ENCODE assay signal across 17 cellular contexts in genomic region chr11:93477684-93478234, GRCh38.
DNase-seq lines count a peak whose midpoint lies in the region; ATAC-seq, FAIRE-seq and TF ChIP-seq lines count a peak whose summit lies in the region.
"Had no signal": no experiment of that assay in that cellular context is flagged by ENCODE, and none has a peak within 500 bp of the region (broad histone marks: within the 10 kb centered on the region; RNA-seq: fewer than 3 reads in every experiment).

No MANE protein-coding gene starts in this region.

- 0 out of 2 replicates have a peak overlapping the region, but pooled peaks have one; percentile 13 for H3K9ac ChIP-seq in HUES48 (ENCODE audit: low read depth, low read length)

- CTCF ChIA-PET in CD8-positive, alpha-beta T cell (lab: Charles Lee) = no interaction called here

- no peak for ATAC-seq in CD8-positive, alpha-beta T cell
- ATAC-seq in HG03378 (IDR thresholded peaks at IDR 0.05; ENCODE audit: unreplicated experiment) = no peak
- ATAC-seq: HCT116 had no signal

- H3K4me1 ChIP-seq in HUES48 (ENCODE audit: control insufficient read depth, insufficient read depth, low read length) = peaks cover 21% of the 10 kb centered on the region
- no peaks in the 10 kb centered on the region for H3K4me1 ChIP-seq in CD8-positive, alpha-beta T cell (ENCODE audit: insufficient read depth, low read length)
- H3K4me1 ChIP-seq: testis had no signal

- peak overlapping the region; percentile 29; the same call in 1 of the 2 replicates for H3K4me3 ChIP-seq in HUES48 (ENCODE audit: low read depth, low read length)
- H3K4me3 ChIP-seq in astrocyte of the cerebellum (ENCODE audit: low read depth, low read length) = no peak overlapping the region
- H3K4me3 ChIP-seq in CD8-positive, alpha-beta T cell (ENCODE audit: low read depth, low read length) = no peak overlapping the region
- H3K4me3 ChIP-seq: testis had no signal

- intact Hi-C loops in CD8-positive, alpha-beta T cell (cut with DNase I, micrococcal nuclease) = no loop called here

- H3K27me3 ChIP-seq in HUES48 (ENCODE audit: control insufficient read depth, insufficient read depth, low read length) = no peaks in the 10 kb centered on the region
- no peaks in the 10 kb centered on the region for H3K27me3 ChIP-seq in CD8-positive, alpha-beta T cell (ENCODE audit: insufficient read depth, low read length)
- H3K27me3 ChIP-seq: testis had no signal

- in situ Hi-C loops in astrocyte of the cerebellum (cut with HindIII; ENCODE audit: low sequenced_read_pairs) = no loop called here

- FAIRE-seq in D721Med (lab: Jason Lieb, UNC) = peak; percentile 11

- peaks cover 3% of the 10 kb centered on the region; the same call in 1 of the 2 replicates for H3K36me3 ChIP-seq in HUES48 (ENCODE audit: control insufficient read depth, insufficient read depth, low read length)
- no peaks in the 10 kb centered on the region for H3K36me3 ChIP-seq in CD8-positive, alpha-beta T cell (ENCODE audit: insufficient read depth, low read length)

- H3K4me1 Mint-ChIP-seq in CD8-positive, alpha-beta T cell (ENCODE audit: low read depth) = no peaks in the 10 kb centered on the region
- H3K4me1 Mint-ChIP-seq: activated naive CD4-positive, alpha-beta T cell treated with anti-CD3 and anti-CD28 coated beads, Interleukin-2, amount 10 ng/mL, durations not matched to agents 7 days and 5 days had no signal

- H3K9me3 ChIP-seq in HUES48 (ENCODE audit: control insufficient read depth, insufficient read depth, low read length) = no peaks in the 10 kb centered on the region
- no peaks in the 10 kb centered on the region for H3K9me3 ChIP-seq in CD8-positive, alpha-beta T cell (ENCODE audit: low read length)
- H3K9me3 ChIP-seq: testis had no signal

- no peaks in the 10 kb centered on the region for H3K36me3 Mint-ChIP-seq in CD8-positive, alpha-beta T cell

- H3K27ac ChIP-seq in HUES48 (ENCODE audit: low read depth, low read length) = peak overlapping the region; percentile 84
- H3K27ac ChIP-seq in CD8-positive, alpha-beta T cell (ENCODE audit: low read depth, low read length) = no peak overlapping the region
- H3K27ac ChIP-seq: HL-60, testis had no signal

- H3K27ac Mint-ChIP-seq in CD8-positive, alpha-beta T cell = no peak overlapping the region
- H3K27ac Mint-ChIP-seq: activated naive CD4-positive, alpha-beta T cell treated with anti-CD3 and anti-CD28 coated beads, Interleukin-2, amount 10 ng/mL, durations not matched to agents 7 days and 5 days had no signal

- POLR2A ChIA-PET in CD8-positive, alpha-beta T cell (lab: Charles Lee) = no interaction called here

- TF ChIP-seq CTCF in D721Med (IDR thresholded peaks at IDR 0.05; ENCODE audit: insufficient read depth, missing control alignments) = no peak
- TF ChIP-seq CTCF in astrocyte of the cerebellum (IDR thresholded peaks at IDR 0.05; ENCODE audit: low read depth, low read length, missing control alignments) = no peak
- no peak for TF ChIP-seq CTCF in CD8-positive, alpha-beta T cell (IDR thresholded peaks at IDR 0.05)

- no peak overlapping the region for H3K4me3 Mint-ChIP-seq in CD8-positive, alpha-beta T cell
- H3K4me3 Mint-ChIP-seq: activated naive CD4-positive, alpha-beta T cell treated with anti-CD3 and anti-CD28 coated beads, Interleukin-2, amount 10 ng/mL, durations not matched to agents 7 days and 5 days had no signal

- H3K27me3 Mint-ChIP-seq in CD8-positive, alpha-beta T cell (ENCODE audit: low read depth) = no peaks in the 10 kb centered on the region
- H3K27me3 Mint-ChIP-seq: activated naive CD4-positive, alpha-beta T cell treated with anti-CD3 and anti-CD28 coated beads, Interleukin-2, amount 10 ng/mL, durations not matched to agents 7 days and 5 days had no signal

- DNase-seq in D721Med (ENCODE audit: insufficient read length, low spot score) (peak; percentile 74), astrocyte of the cerebellum (ENCODE audit: low read depth) (peak; percentile 37), iPS-NIHi11 (ENCODE audit: low spot score) (peak; percentile 60), HK-2 (ENCODE audit: unreplicated experiment) (no peak), DMS53 treated with DMSO at 0.1 percent for 48 hours (lab: John Stamatoyannopoulos, UW; ENCODE audit: unreplicated experiment) (no peak)
- DNase-seq in CD8-positive, alpha-beta T cell = no peak
- DNase-seq: activated CD4-positive, CD25-positive, alpha-beta regulatory T cell; activated naive CD4-positive, alpha-beta T cell treated with anti-CD3 and anti-CD28 coated beads, Interleukin-2, amount 10 ng/mL, durations not matched to agents 7 days and 5 days; caudate nucleus; DMS 273 treated with DMSO at 0.1 percent for 48 hours; left cardiac atrium; stimulated activated CD8-positive, alpha-beta memory T cell treated with anti-CD3 and anti-CD28 coated beads, Interleukin-4, amount 100 ng/mL, for 48 hours; testis had no signal

- no peaks in the 10 kb centered on the region for H3K9me3 Mint-ChIP-seq in CD8-positive, alpha-beta T cell
- H3K9me3 Mint-ChIP-seq: activated naive CD4-positive, alpha-beta T cell treated with anti-CD3 and anti-CD28 coated beads, Interleukin-2, amount 10 ng/mL, durations not matched to agents 7 days and 5 days had no signal

Comparison
In these comparisons a context has a peak if more than half of its experiments do, and no peak if none do; other contexts are left out.
1. DNase-seq: peak in D721Med (single experiment), astrocyte of the cerebellum (single experiment) and iPS-NIHi11 (single experiment); none in HK-2 (single experiment), CD8-positive, alpha-beta T cell (0 of 7) and DMS53 treated with DMSO at 0.1 percent for 48 hours (single experiment).